Comparison of ENCODE assay signal across 1 cellular context in genomic region chr3:48275292-48276027, GRCh38.
TF ChIP-seq lines count a peak whose summit lies in the region.

No MANE protein-coding gene starts in this region.

TF ChIP-seq in HEK293, 187 proteins besides CTCF, POLR2A, EP300 and RAD21 (continued from another document):
- TF ChIP-seq KLF9 (tag by site-specific recombination; IDR thresholded peaks at IDR 0.05; ENCODE audit: low read depth) (no peak), ZSCAN4 (tag by site-specific recombination; IDR thresholded peaks at IDR 0.05) (no peak), SCRT2 (tag by site-specific recombination; IDR thresholded peaks at IDR 0.05) (peak; percentile 63), MYNN (tag by site-specific recombination; IDR thresholded peaks at IDR 0.05; ENCODE audit: borderline replicate concordance) (no peak), ZNF223 (tag by site-specific recombination; IDR thresholded peaks at IDR 0.05) (no peak)
